Comparison of ENCODE assay signal across 14 cellular contexts in genomic region chr17:48598727-48599126, GRCh38. TPM values are rescaled to one million over a fixed set of nuclear protein-coding genes. Genes with fewer than 3 reads are reported as not detected.
A peak's percentile ranks its signal among the peaks of the same experiment; 100 is the strongest.
DNase-seq lines count a peak whose midpoint lies in the region; ATAC-seq lines count a peak whose summit lies in the region.
"Had no signal": no experiment of that assay in that cellular context is flagged by ENCODE, and none has a peak within 500 bp of the region (broad histone marks: within the 10 kb centered on the region; RNA-seq: fewer than 3 reads in every experiment).

No MANE protein-coding gene starts in this region.

- H3K4me1 ChIP-seq in iPS-15b (ENCODE audit: control insufficient read depth, insufficient read depth, low read length) = peaks cover 5% of the 10 kb centered on the region

- intact Hi-C loops in activated CD4-positive, alpha-beta T cell treated with anti-CD3 and anti-CD28 coated beads for 36 hours (cut with DNase I, micrococcal nuclease) = loop anchor here in 1 of 2 experiments (5.0 to 10.0 kb wide), 2 partner anchors 56 to 454 kb away; no protein-coding TSS in a partner anchor

- no peak overlapping the region for H3K27ac Mint-ChIP-seq in activated CD4-positive, alpha-beta T cell treated with anti-CD3 and anti-CD28 coated beads for 36 hours
- H3K27ac Mint-ChIP-seq in T-helper 17 cell = no peak overlapping the region
- no peak overlapping the region for H3K27ac Mint-ChIP-seq in stimulated activated effector memory CD8-positive, alpha-beta T cell treated with anti-CD3 and anti-CD28 coated beads, Interleukin-12 subunit alpha, Interleukin-12 subunit beta, amount 100 ng/mL, for 72 hours

- no peaks in the 10 kb centered on the region for H3K36me3 ChIP-seq in iPS-15b (ENCODE audit: control insufficient read depth, insufficient read depth, low read length)
- H3K36me3 ChIP-seq: tibial artery had no signal

- H3K9ac ChIP-seq in iPS-15b (ENCODE audit: low read depth, low read length) = no peak overlapping the region

- ATAC-seq in activated CD4-positive, alpha-beta T cell treated with anti-CD3 and anti-CD28 coated beads for 36 hours = no peak
- ATAC-seq in T-helper 17 cell (no peak), GM21619 (IDR thresholded peaks at IDR 0.05; ENCODE audit: unreplicated experiment) (no peak)
- ATAC-seq in stimulated activated effector memory CD8-positive, alpha-beta T cell treated with anti-CD3 and anti-CD28 coated beads, Interleukin-12 subunit alpha, Interleukin-12 subunit beta, amount 100 ng/mL, for 72 hours = no peak

- peaks cover 100% of the 10 kb centered on the region for H3K27me3 ChIP-seq in iPS-15b (ENCODE audit: control insufficient read depth, insufficient read depth, low read length)

- H3K4me3 Mint-ChIP-seq in activated CD4-positive, alpha-beta T cell treated with anti-CD3 and anti-CD28 coated beads for 36 hours = peak overlapping the region; percentile 46
- peak overlapping the region; percentile 89 for H3K4me3 Mint-ChIP-seq in T-helper 17 cell
- peak overlapping the region; percentile 67 for H3K4me3 Mint-ChIP-seq in stimulated activated effector memory CD8-positive, alpha-beta T cell treated with anti-CD3 and anti-CD28 coated beads, Interleukin-12 subunit alpha, Interleukin-12 subunit beta, amount 100 ng/mL, for 72 hours

- H3K9me3 ChIP-seq in T-helper 17 cell (ENCODE audit: control insufficient read depth, low read length, poor library complexity, severe bottlenecking) = no peaks in the 10 kb centered on the region
- no peaks in the 10 kb centered on the region for H3K9me3 ChIP-seq in iPS-15b (ENCODE audit: control insufficient read depth, insufficient read depth, low read length)
- H3K9me3 ChIP-seq: tibial artery had no signal

- CTCF ChIA-PET in activated CD4-positive, alpha-beta T cell treated with anti-CD3 and anti-CD28 coated beads for 36 hours (lab: Charles Lee) = interaction anchor here (0.6 to 2.1 kb wide), 5 partner anchors 14 to 961 kb away, joined by 3 to 8 read pairs (median 4); no protein-coding TSS in a partner anchor

- H3K36me3 Mint-ChIP-seq in activated CD4-positive, alpha-beta T cell treated with anti-CD3 and anti-CD28 coated beads for 36 hours (ENCODE audit: low read depth) = no peaks in the 10 kb centered on the region
- H3K36me3 Mint-ChIP-seq in T-helper 17 cell (ENCODE audit: low read depth) = peaks cover 9% of the 10 kb centered on the region
- H3K36me3 Mint-ChIP-seq in stimulated activated effector memory CD8-positive, alpha-beta T cell treated with anti-CD3 and anti-CD28 coated beads, Interleukin-12 subunit alpha, Interleukin-12 subunit beta, amount 100 ng/mL, for 72 hours = no peaks in the 10 kb centered on the region

- H3K4me3 ChIP-seq in iPS-15b (ENCODE audit: low read depth, low read length) = peak overlapping the region; percentile 20

- no peaks in the 10 kb centered on the region for H3K9me3 Mint-ChIP-seq in activated CD4-positive, alpha-beta T cell treated with anti-CD3 and anti-CD28 coated beads for 36 hours (ENCODE audit: low read depth)
- H3K9me3 Mint-ChIP-seq in stimulated activated effector memory CD8-positive, alpha-beta T cell treated with anti-CD3 and anti-CD28 coated beads, Interleukin-12 subunit alpha, Interleukin-12 subunit beta, amount 100 ng/mL, for 72 hours = no peaks in the 10 kb centered on the region

- peaks cover 34% of the 10 kb centered on the region for H3K4me1 Mint-ChIP-seq in activated CD4-positive, alpha-beta T cell treated with anti-CD3 and anti-CD28 coated beads for 36 hours
- H3K4me1 Mint-ChIP-seq in T-helper 17 cell = peaks cover 37% of the 10 kb centered on the region
- H3K4me1 Mint-ChIP-seq in stimulated activated effector memory CD8-positive, alpha-beta T cell treated with anti-CD3 and anti-CD28 coated beads, Interleukin-12 subunit alpha, Interleukin-12 subunit beta, amount 100 ng/mL, for 72 hours = peaks cover 56% of the 10 kb centered on the region

- DNase-seq in activated CD4-positive, alpha-beta T cell treated with anti-CD3 and anti-CD28 coated beads for 36 hours = no peak
- DNase-seq in activated CD4-positive, alpha-beta T cell treated with anti-CD3 and anti-CD28 coated beads, Interleukin-2, amount 50 U/mL, for 48 hours = no peak
- no peak for DNase-seq in T-helper 17 cell
- DNase-seq in stimulated activated effector memory CD8-positive, alpha-beta T cell treated with anti-CD3 and anti-CD28 coated beads, Interleukin-12 subunit alpha, Interleukin-12 subunit beta, amount 100 ng/mL, for 72 hours (ENCODE audit: low spot score in 2 of 2) = no peak
- no peak for DNase-seq in HPDE6-E6E7 (ENCODE audit: extremely low spot score)
- DNase-seq in cerebellar nuclear complex (lab: John Stamatoyannopoulos, UW) = no peak
- DNase-seq: DMS79, hypothalamus, midbrain, NCI-H187, SW 1271 had no signal

- peaks cover 84% of the 10 kb centered on the region for H3K27me3 Mint-ChIP-seq in activated CD4-positive, alpha-beta T cell treated with anti-CD3 and anti-CD28 coated beads for 36 hours
- peaks cover 99% of the 10 kb centered on the region for H3K27me3 Mint-ChIP-seq in T-helper 17 cell

- POLR2A ChIA-PET in activated CD4-positive, alpha-beta T cell treated with anti-CD3 and anti-CD28 coated beads for 36 hours (lab: Charles Lee) = interaction anchor here (1.0 kb wide), 1 partner anchor 10 kb away, joined by 3 read pairs; no protein-coding TSS in a partner anchor

RNA-seq across cellular contexts. Expression of gene HOXB5, which starts 5.1 kb away (rescaled TPM):
- total RNA-seq in activated CD4-positive, alpha-beta T cell treated with anti-CD3 and anti-CD28 coated beads for 36 hours = not detected
- total RNA-seq in T-helper 17 cell = not detected

RNA-seq across cellular contexts. Expression of gene HOXB6, which starts 6.1 kb away (rescaled TPM):
- not detected for total RNA-seq in activated CD4-positive, alpha-beta T cell treated with anti-CD3 and anti-CD28 coated beads for 36 hours
- total RNA-seq in T-helper 17 cell = not detected

RNA-seq across cellular contexts. Expression of gene HOXB3, which starts 8.7 kb away (rescaled TPM):
- 1 to 10 TPM in 1 of 2 experiments, under 1 TPM in 1; 0.47 to 1.2 TPM for total RNA-seq in activated CD4-positive, alpha-beta T cell treated with anti-CD3 and anti-CD28 coated beads for 36 hours
- total RNA-seq in T-helper 17 cell = 1 to 10 TPM; 1.7 to 4.6 TPM

RNA-seq across cellular contexts. Expression of gene HOXB7, which starts 12.1 kb away (rescaled TPM):
- total RNA-seq in activated CD4-positive, alpha-beta T cell treated with anti-CD3 and anti-CD28 coated beads for 36 hours = under 1 TPM; 0.25 to 0.30 TPM
- total RNA-seq in T-helper 17 cell = under 1 TPM in 1 of 2 donors, not detected in 1; 0.82 TPM

RNA-seq across cellular contexts. Expression of gene HOXB8, which starts 16.4 kb away (rescaled TPM):
- total RNA-seq in activated CD4-positive, alpha-beta T cell treated with anti-CD3 and anti-CD28 coated beads for 36 hours = not detected
- not detected for total RNA-seq in T-helper 17 cell
